10 cellular contexts compared by ENCODE assay signal in the genomic region with DNA sequence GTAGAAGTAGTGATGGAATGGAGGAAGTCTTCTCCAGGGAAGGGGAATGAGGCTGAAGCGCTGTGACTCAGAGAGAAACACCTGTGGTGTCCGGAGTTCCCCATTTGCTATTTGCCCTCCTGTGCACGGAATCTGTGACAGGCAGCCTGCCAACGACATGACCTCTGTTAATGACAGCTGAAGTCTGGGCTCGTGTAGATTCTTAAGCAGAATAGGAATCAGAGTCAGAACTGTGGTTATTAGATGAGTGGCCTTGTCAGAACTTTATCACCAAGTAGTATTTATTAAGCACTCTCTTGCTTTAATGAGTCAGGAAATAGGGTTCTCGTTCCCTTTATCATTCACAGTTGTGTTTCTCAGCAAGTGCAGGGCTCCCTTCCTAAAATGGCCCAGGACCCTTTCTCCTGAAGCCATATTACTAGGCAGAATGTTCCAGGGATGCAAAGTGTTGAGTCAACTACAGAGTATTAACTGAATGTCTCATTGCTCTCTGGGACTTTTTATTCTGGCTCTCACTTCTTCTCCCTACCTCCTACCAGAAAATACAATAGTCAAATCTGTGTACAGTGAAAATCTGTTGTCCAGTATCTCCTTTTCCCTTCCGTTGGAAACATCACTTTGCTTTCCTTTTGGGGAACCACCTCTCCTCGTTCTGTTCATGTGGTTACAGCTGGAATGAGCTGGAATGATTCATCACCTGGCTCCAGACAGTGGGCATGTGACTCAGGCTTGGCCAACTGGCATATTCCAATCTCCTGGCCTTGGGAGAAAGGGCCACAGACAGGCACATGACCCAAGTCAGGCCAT.
DNase-seq lines count a peak whose midpoint lies in the region; ATAC-seq, FAIRE-seq and TF ChIP-seq lines count a peak whose summit lies in the region.
"Had no signal": no experiment of that assay in that cellular context is flagged by ENCODE, and none has a peak within 500 bp of the region (broad histone marks: within the 10 kb centered on the region; RNA-seq: fewer than 3 reads in every experiment).

No MANE protein-coding gene starts in this region.

- H3K4me3 ChIP-seq in colonic mucosa = no peak overlapping the region
- H3K4me3 ChIP-seq: BLaER1 treated with 17β-estradiol and CSF1 and Interleukin-3, amounts not matched to agents 10 nM and 100 nM had no signal

- H3K9me3 ChIP-seq in colonic mucosa = no peaks in the 10 kb centered on the region

- H3K36me3 ChIP-seq in colonic mucosa = no peaks in the 10 kb centered on the region
- H3K36me3 ChIP-seq: BLaER1 treated with 17β-estradiol and CSF1 and Interleukin-3, amounts not matched to agents 10 nM and 100 nM had no signal

- no peak overlapping the region for H3K27ac ChIP-seq in colonic mucosa
- H3K27ac ChIP-seq: BLaER1 treated with 17β-estradiol and CSF1 and Interleukin-3, amounts not matched to agents 10 nM and 100 nM had no signal

- no peak overlapping the region for H3K9ac ChIP-seq in colonic mucosa (ENCODE audit: low read depth in 2 of 2, low read length in 2 of 2)
- H3K9ac ChIP-seq: BLaER1 treated with 17β-estradiol and CSF1 and Interleukin-3, amounts not matched to agents 10 nM and 100 nM had no signal

- TF ChIP-seq CTCF in colonic mucosa (IDR thresholded peaks at IDR 0.05) = no peak

- DNase-seq in activated CD4-positive, alpha-beta T cell treated with anti-CD3 and anti-CD28 coated beads for 24 hours (ENCODE audit: low read depth in 2 of 2) = peak; percentile 10 to 31
- DNase-seq in activated CD4-positive, alpha-beta T cell treated with anti-CD3 and anti-CD28 coated beads for 1 hour = no peak
- DNase-seq in RCC 7860 (ENCODE audit: low spot score) (peak; percentile 90), colonic mucosa (peak; percentile 30), sciatic nerve (ENCODE audit: low spot score) (no peak), OCI-M1 (lab: John Stamatoyannopoulos, UW) (no peak), putamen (ENCODE audit: low spot score) (no peak)
- DNase-seq: activated naive CD8-positive, alpha-beta T cell treated with anti-CD3 and anti-CD28 coated beads, Interleukin-2, amount 10 ng/mL, durations not matched to agents 7 days and 5 days had no signal

- peak; percentile 87 for FAIRE-seq in RCC 7860 (lab: Jason Lieb, UNC)

- no peaks in the 10 kb centered on the region for H3K27me3 ChIP-seq in colonic mucosa
- H3K27me3 ChIP-seq: BLaER1 treated with 17β-estradiol and CSF1 and Interleukin-3, amounts not matched to agents 10 nM and 100 nM had no signal

- ATAC-seq in HG02884 (IDR thresholded peaks at IDR 0.05; ENCODE audit: unreplicated experiment) (peak; percentile 92), sciatic nerve (peak; percentile 94)

- no peaks in the 10 kb centered on the region for H3K4me1 ChIP-seq in colonic mucosa

- intact Hi-C loops in colonic mucosa (cut with DNase I) = no loop called here
- intact Hi-C loops in sciatic nerve (cut with DNase I) = no loop called here

Comparison
In these comparisons a context has a peak if more than half of its experiments do, and no peak if none do; other contexts are left out.
1. DNase-seq: peak in activated CD4-positive, alpha-beta T cell treated with anti-CD3 and anti-CD28 coated beads for 24 hours (2 of 2), RCC 7860 (single experiment) and colonic mucosa (single experiment); none in activated CD4-positive, alpha-beta T cell treated with anti-CD3 and anti-CD28 coated beads for 1 hour (single experiment), sciatic nerve (single experiment), OCI-M1 (single experiment) and putamen (single experiment).